ENCODE assay signal across 24 cellular contexts in the genomic region with DNA sequence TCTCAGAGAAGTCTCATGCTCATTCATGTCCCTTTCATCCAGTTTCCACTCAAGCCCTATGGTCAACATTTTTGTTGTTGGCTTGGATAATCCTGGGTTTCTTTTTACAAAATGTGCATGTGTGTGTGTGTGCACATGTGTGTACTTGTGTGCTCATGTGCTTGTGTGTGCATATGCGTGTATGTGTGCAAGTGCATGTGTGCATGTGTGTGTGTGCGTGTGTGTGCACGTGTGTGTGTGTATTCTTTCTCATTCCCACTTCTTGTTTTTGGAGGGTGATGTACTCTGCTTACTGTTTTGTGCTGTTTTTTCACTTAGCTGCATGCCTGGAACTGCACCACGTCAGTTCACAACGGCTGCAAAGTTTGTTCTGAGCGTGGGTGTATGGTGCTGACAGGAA.
DNase-seq lines count a peak whose midpoint lies in the region; ATAC-seq, FAIRE-seq and TF ChIP-seq lines count a peak whose summit lies in the region.
"Had no signal": no experiment of that assay in that cellular context is flagged by ENCODE, and none has a peak within 500 bp of the region (broad histone marks: within the 10 kb centered on the region; RNA-seq: fewer than 3 reads in every experiment).

No MANE protein-coding gene starts in this region.

- no peaks in the 10 kb centered on the region for H3K4me1 Mint-ChIP-seq in HFFc6 (ENCODE audit: low read depth)
- H3K4me1 Mint-ChIP-seq: CD14-positive monocyte had no signal

- H3K27me3 ChIP-seq in bronchial epithelial cell (ENCODE audit: control insufficient read depth, insufficient read depth, low read length) (no peaks in the 10 kb centered on the region), spleen (replicated peaks in 1 of 7) (peaks cover 0 to 45% (median 0%) of the 10 kb centered on the region in 7 donors), heart right ventricle (peaks cover 0 to 84% (median 56%) of the 10 kb centered on the region in 7 donors)

- WGBS in spleen, 5 donors: 80 to 90% (median 86%) methylated on average over 6 of the region's 6 CpGs
- WGBS in heart right ventricle, 2 donors: 62 to 63% methylated on average over 6 of the region's 6 CpGs

- ATAC-seq in left cardiac atrium (no peak), heart right ventricle (no peak)
- ATAC-seq: A549 had no signal

- no peak overlapping the region for H3K4me3 ChIP-seq in bronchial epithelial cell (ENCODE audit: low read depth, low read length)
- H3K4me3 ChIP-seq in spleen: no peak overlapping the region
- H3K4me3 ChIP-seq in heart right ventricle: no peak overlapping the region
- H3K4me3 ChIP-seq: A549; BLaER1 treated with 17β-estradiol and CSF1 and Interleukin-3, amounts not matched to agents 10 nM and 100 nM; HAP-1 had no signal

- FAIRE-seq in bronchial epithelial cell (lab: Jason Lieb, UNC): peak; percentile 55
- FAIRE-seq: A549, GM12892, H54 had no signal

- no peaks in the 10 kb centered on the region for H3K4me1 ChIP-seq in spleen
- H3K4me1 ChIP-seq in heart right ventricle: no peaks in the 10 kb centered on the region
- H3K4me1 ChIP-seq: A549; BE2C; BLaER1 treated with 17β-estradiol and CSF1 and Interleukin-3, amounts not matched to agents 10 nM and 100 nM; HAP-1 had no signal

- peaks cover 68% of the 10 kb centered on the region for H3K9me3 Mint-ChIP-seq in HFFc6
- H3K9me3 Mint-ChIP-seq: CD4-positive, alpha-beta T cell had no signal

- H3K27me3 Mint-ChIP-seq in HFFc6 (ENCODE audit: insufficient read depth): peaks cover 2% of the 10 kb centered on the region; the same call in 1 of the 2 replicates

- peak; percentile 9 for DNase-seq in cardiac septum (ENCODE audit: low spot score)
- no peak for DNase-seq in left cardiac atrium
- DNase-seq in bronchial epithelial cell (ENCODE audit: low read depth): no peak
- peak; percentile 22 for DNase-seq in spleen
- no peak for DNase-seq in HFFc6
- DNase-seq in NCI-H446 treated with DMSO at 0.1 percent for 48 hours (lab: John Stamatoyannopoulos, UW): no peak
- DNase-seq in heart right ventricle: no peak
- DNase-seq: 8988T; ACHN; AML-193; BE2C; Calu3; CD4-positive, alpha-beta T cell; COR-L47; DMS53; DMS79 treated with DMSO at 0.1 percent for 48 hours; GF-D8; GOT3 had no signal

- no peaks in the 10 kb centered on the region for H3K9me3 ChIP-seq in spleen
- no peaks in the 10 kb centered on the region for H3K9me3 ChIP-seq in heart right ventricle
- H3K9me3 ChIP-seq: A549; BE2C; BLaER1 treated with 17β-estradiol and CSF1 and Interleukin-3, amounts not matched to agents 10 nM and 100 nM; HAP-1 had no signal

- intact Hi-C loops in cardiac septum (cut with DNase I): no loop called here
- intact Hi-C loops in left cardiac atrium (cut with DNase I): no loop called here
- intact Hi-C loops in spleen (cut with DNase I; ENCODE audit: low total_unique reads): no loop called here
- intact Hi-C loops in heart right ventricle (cut with DNase I): no loop called here

- TF ChIP-seq CTCF in bronchial epithelial cell (IDR thresholded peaks at IDR 0.05; ENCODE audit: insufficient read depth, low read length, severe bottlenecking) (no peak), spleen (IDR thresholded peaks at IDR 0.05 in 8 of 11, conservative IDR thresholded peaks at IDR 0.05 in 3 of 11) (no peak), HFFc6 (IDR thresholded peaks at IDR 0.05) (no peak), heart right ventricle (IDR thresholded peaks at IDR 0.05) (no peak)

- H3K36me3 Mint-ChIP-seq in HFFc6 (ENCODE audit: low read depth): no peaks in the 10 kb centered on the region
- H3K36me3 Mint-ChIP-seq: CD14-positive monocyte had no signal

- H3K27ac ChIP-seq in spleen: no peak overlapping the region
- no peak overlapping the region for H3K27ac ChIP-seq in heart right ventricle
- H3K27ac ChIP-seq: A549; BLaER1 treated with 17β-estradiol and CSF1 and Interleukin-3, amounts not matched to agents 10 nM and 100 nM had no signal

- H3K4me3 Mint-ChIP-seq in HFFc6: no peak overlapping the region
- H3K4me3 Mint-ChIP-seq: CD14-positive monocyte; CD4-positive, alpha-beta T cell had no signal

- TF ChIP-seq POLR2A in spleen (IDR thresholded peaks at IDR 0.05): no peak

- no peak overlapping the region for H3K27ac Mint-ChIP-seq in HFFc6
- H3K27ac Mint-ChIP-seq: CD14-positive monocyte; CD4-positive, alpha-beta T cell had no signal

- no peaks in the 10 kb centered on the region for H3K36me3 ChIP-seq in bronchial epithelial cell (ENCODE audit: control insufficient read depth, insufficient read depth, low read length)
- no peaks in the 10 kb centered on the region for H3K36me3 ChIP-seq in spleen
- no peaks in the 10 kb centered on the region for H3K36me3 ChIP-seq in heart right ventricle
- H3K36me3 ChIP-seq: BE2C; BLaER1 treated with 17β-estradiol and CSF1 and Interleukin-3, amounts not matched to agents 10 nM and 100 nM; HAP-1 had no signal

Comparison
In these comparisons a context has a peak if more than half of its experiments do, and no peak if none do; other contexts are left out.
1. DNase-seq: peak in cardiac septum (single experiment) and spleen (single experiment); none in left cardiac atrium (single experiment), bronchial epithelial cell (single experiment), HFFc6 (single experiment), NCI-H446 treated with DMSO at 0.1 percent for 48 hours (single experiment) and heart right ventricle (0 of 2).